ENCODE assay signal across 9 cellular contexts in genomic region chr6:161922631-161923119, GRCh38.
A peak's percentile ranks its signal among the peaks of the same experiment; 100 is the strongest.
DNase-seq lines count a peak whose midpoint lies in the region; ATAC-seq and TF ChIP-seq lines count a peak whose summit lies in the region.
"Had no signal": no experiment of that assay in that cellular context is flagged by ENCODE, and none has a peak within 500 bp of the region (broad histone marks: within the 10 kb centered on the region; RNA-seq: fewer than 3 reads in every experiment).

No MANE protein-coding gene starts in this region.

- H3K4me3 ChIP-seq in Panc1 (ENCODE audit: low read depth in 2 of 2, low read length in 2 of 2) = no peak overlapping the region
- H3K4me3 ChIP-seq in ascending aorta = no peak overlapping the region

- intact Hi-C loops in Panc1 (cut with micrococcal nuclease; ENCODE audit: unreplicated experiment) = loop anchor here (10.0 kb wide), 1 partner anchor 1492 kb away; the partner anchor contains the start of gene QKI
- intact Hi-C loops in ascending aorta (cut with DNase I) = no loop called here

- CTCF ChIA-PET in Panc1 (lab: Charles Lee) = no interaction called here

- H3K36me3 ChIP-seq in Panc1 (ENCODE audit: control insufficient read depth, insufficient read depth, low read length) = no peaks in the 10 kb centered on the region
- no peaks in the 10 kb centered on the region for H3K36me3 ChIP-seq in ascending aorta

- H3K9me3 ChIP-seq in Panc1 (ENCODE audit: control insufficient read depth, insufficient read depth, low read depth, low read length) (no peaks in the 10 kb centered on the region), ascending aorta (no peaks in the 10 kb centered on the region)

- ATAC-seq in HG03175 (IDR thresholded peaks at IDR 0.05; ENCODE audit: unreplicated experiment) (peak; percentile 63), Panc1 (peak; percentile 91), esophagus mucosa (peak; percentile 80), HG03442 (IDR thresholded peaks at IDR 0.05; ENCODE audit: unreplicated experiment) (no peak), GM18502 (IDR thresholded peaks at IDR 0.05; ENCODE audit: poor library complexity, unreplicated experiment) (no peak)
- ATAC-seq: naive thymus-derived CD4-positive, alpha-beta T cell had no signal

- peaks cover 5% of the 10 kb centered on the region for H3K4me1 ChIP-seq in Panc1 (ENCODE audit: control insufficient read depth, insufficient read depth, low read length)
- no peaks in the 10 kb centered on the region for H3K4me1 ChIP-seq in ascending aorta

- H3K27me3 ChIP-seq in Panc1 (ENCODE audit: control insufficient read depth, insufficient read depth, low read length) = no peaks in the 10 kb centered on the region
- H3K27me3 ChIP-seq in ascending aorta = no peaks in the 10 kb centered on the region

- no peak overlapping the region for H3K27ac ChIP-seq in Panc1 (ENCODE audit: low read length)
- H3K27ac ChIP-seq in ascending aorta = no peak overlapping the region

- TF ChIP-seq CTCF in Panc1 (IDR thresholded peaks at IDR 0.05) (peak; percentile 72), ascending aorta (IDR thresholded peaks at IDR 0.05) (peak in 1 of 3 experiments; percentile 22)

- DNase-seq in ELF-1 (ENCODE audit: low read depth, low spot score) (peak; percentile 42), Panc1 (ENCODE audit: low read depth, low spot score) (peak; percentile 71), pons (ENCODE audit: low spot score) (peak; percentile 59), ascending aorta (ENCODE audit: low spot score in 2 of 2) (no peak)

- BruUV-seq in Panc1 (replicated peaks; lab: Mats Ljungman, UMichigan) = no TSS peak

- in situ Hi-C loops in Panc1 (cut with HindIII; ENCODE audit: low pct_unique_long_range_greater_than_20kb, low sequenced_read_pairs) = no loop called here

- POLR2A ChIA-PET in Panc1 (lab: Charles Lee) = no interaction called here

Comparison
In these comparisons a context has a peak if more than half of its experiments do, and no peak if none do; other contexts are left out.
1. DNase-seq: peak in ELF-1 (single experiment), Panc1 (single experiment) and pons (single experiment); none in ascending aorta (0 of 2).
2. ATAC-seq: peak in HG03175 (single experiment), Panc1 (single experiment) and esophagus mucosa (single experiment); none in HG03442 (single experiment) and GM18502 (single experiment).